ENCODE assay signal across 14 cellular contexts in the genomic region with DNA sequence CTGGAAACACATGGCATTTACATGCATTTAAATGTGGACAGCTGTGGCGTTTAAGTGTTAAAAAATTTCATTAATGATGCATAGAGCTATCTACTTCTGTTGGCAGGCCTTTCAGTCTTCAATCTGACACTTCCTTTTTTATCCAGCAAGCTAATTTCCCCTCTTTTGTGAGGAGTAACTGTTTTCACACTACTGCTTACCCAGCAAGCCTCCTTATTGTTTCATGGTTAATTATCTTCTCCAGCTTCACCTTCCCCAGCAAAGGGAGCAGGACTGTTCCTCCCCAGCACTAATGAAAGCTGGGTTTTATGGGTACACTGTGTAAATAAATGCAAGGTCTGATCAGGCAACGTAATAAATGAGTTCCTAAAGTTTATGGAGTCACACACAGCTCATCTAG.
DNase-seq lines count a peak whose midpoint lies in the region; ATAC-seq lines count a peak whose summit lies in the region.
"Had no signal": no experiment of that assay in that cellular context is flagged by ENCODE, and none has a peak within 500 bp of the region (broad histone marks: within the 10 kb centered on the region; RNA-seq: fewer than 3 reads in every experiment).

No MANE protein-coding gene starts in this region.

- DNase-seq in NCI-H1417 (lab: John Stamatoyannopoulos, UW) (peak in 2 of 3 experiments; percentile 29 to 71), NCI-H1417 treated with DMSO at 0.1 percent for 48 hours (lab: John Stamatoyannopoulos, UW) (no peak), NCI-H2029 treated with DMSO at 0.1 percent for 48 hours (lab: John Stamatoyannopoulos, UW) (peak; percentile 92), dermis blood vessel endothelial cell (peak; percentile 4), pons (ENCODE audit: low spot score) (peak; percentile 50), T-helper 1 cell (no peak), NOMO-1 treated with DMSO at 0.1 percent for 48 hours (lab: John Stamatoyannopoulos, UW; ENCODE audit: unreplicated experiment) (no peak)
- DNase-seq: activated CD4-positive, alpha-beta T cell treated with anti-CD3 and anti-CD28 coated beads for 48 hours; activated effector memory CD4-positive, alpha-beta T cell treated with Interleukin-2 at 50 U/mL for 16 hours; central memory CD4-positive, alpha-beta T cell; effector memory CD4-positive, alpha-beta T cell; mammary epithelial cell; naive thymus-derived CD8-positive, alpha-beta T cell had no signal

- no peak for ATAC-seq in GM21447 (IDR thresholded peaks at IDR 0.05; ENCODE audit: unreplicated experiment)
- ATAC-seq: naive thymus-derived CD8-positive, alpha-beta T cell had no signal

Comparison
In these comparisons a context has a peak if more than half of its experiments do, and no peak if none do; other contexts are left out.
1. DNase-seq: peak in NCI-H1417 (2 of 3), NCI-H2029 treated with DMSO at 0.1 percent for 48 hours (single experiment), dermis blood vessel endothelial cell (single experiment) and pons (single experiment); none in NCI-H1417 treated with DMSO at 0.1 percent for 48 hours (single experiment), T-helper 1 cell (0 of 5) and NOMO-1 treated with DMSO at 0.1 percent for 48 hours (single experiment).